ENCODE assay signal across 12 cellular contexts in genomic region chr18:79603321-79604204, GRCh38.
"Had no signal": no experiment of that assay in that cellular context is flagged by ENCODE, and none has a peak within 500 bp of the region (broad histone marks: within the 10 kb centered on the region; RNA-seq: fewer than 3 reads in every experiment).

No MANE protein-coding gene starts in this region.

- H3K27ac ChIP-seq: brain microvascular endothelial cell, dorsolateral prefrontal cortex, psoas muscle, tibial nerve had no signal

- DNase-seq: activated CD4-positive, alpha-beta T cell treated with anti-CD3 and anti-CD28 coated beads, Interleukin-2, amount 10 ng/mL, durations not matched to agents 7 days and 5 days; activated CD4-positive, CD25-positive, alpha-beta regulatory T cell; activated gamma-delta T cell treated with Interleukin-2 at 50 U/mL for 16 hours; activated naive CD8-positive, alpha-beta T cell treated with anti-CD3 and anti-CD28 coated beads for 36 hours; activated T-cell treated with anti-CD3 and anti-CD28 coated beads for 4 hours; brain microvascular endothelial cell; midbrain; nucleus accumbens; T-helper 2 cell had no signal

- ATAC-seq: psoas muscle had no signal

- H3K4me1 ChIP-seq: psoas muscle had no signal

- H3K9me3 ChIP-seq: psoas muscle, tibial nerve had no signal

- H3K4me3 ChIP-seq: dorsolateral prefrontal cortex, psoas muscle, tibial nerve had no signal

- H3K27me3 ChIP-seq: tibial nerve had no signal

- H3K36me3 ChIP-seq: brain microvascular endothelial cell, tibial nerve had no signal
